In genomic region chr15:69781411-69782125, GRCh38 we compare ENCODE assay signal across 18 cellular contexts.
"Had no signal": no experiment of that assay in that cellular context is flagged by ENCODE, and none has a peak within 500 bp of the region (broad histone marks: within the 10 kb centered on the region; RNA-seq: fewer than 3 reads in every experiment).

No MANE protein-coding gene starts in this region.

- H3K27me3 ChIP-seq: ascending aorta, colonic mucosa, pancreas, right lobe of liver had no signal

- H3K9me3 Mint-ChIP-seq: central memory CD8-positive, alpha-beta T cell; neural crest cell had no signal

- ATAC-seq: activated T-cell treated with anti-CD3 and anti-CD28 coated beads, Interleukin-2, amount 50 U/mL, for 72 hours; left lung; pancreas had no signal

- H3K9me3 ChIP-seq: colonic mucosa, left lung, pancreas, right lobe of liver had no signal

- H3K4me3 Mint-ChIP-seq: activated CD4-positive, alpha-beta memory T cell treated with anti-CD3 and anti-CD28 coated beads for 36 hours; activated T-cell treated with anti-CD3 and anti-CD28 coated beads, Interleukin-2, amount 50 U/mL, for 72 hours; central memory CD8-positive, alpha-beta T cell; neural crest cell; T-helper 2 cell treated with Interferon-gamma antibody and Interleukin-4, amounts not matched to agents 5 μg/mL and 100 μg/mL, for 36 hours had no signal

- H3K4me3 ChIP-seq: ascending aorta, colonic mucosa, left lung, pancreas, right lobe of liver, SK-N-MC, thoracic aorta had no signal

- H3K36me3 ChIP-seq: ascending aorta, colonic mucosa, left lung, pancreas, right lobe of liver, thoracic aorta had no signal

- H3K27ac Mint-ChIP-seq: activated CD4-positive, alpha-beta memory T cell treated with anti-CD3 and anti-CD28 coated beads for 36 hours; activated T-cell treated with anti-CD3 and anti-CD28 coated beads, Interleukin-2, amount 50 U/mL, for 72 hours; T-helper 2 cell treated with Interferon-gamma antibody and Interleukin-4, amounts not matched to agents 5 μg/mL and 100 μg/mL, for 36 hours had no signal

- H3K36me3 Mint-ChIP-seq: activated CD4-positive, alpha-beta memory T cell treated with anti-CD3 and anti-CD28 coated beads for 36 hours had no signal

- H3K4me1 ChIP-seq: ascending aorta, colonic mucosa, pancreas, right lobe of liver had no signal

- H3K27me3 Mint-ChIP-seq: central memory CD8-positive, alpha-beta T cell had no signal

- DNase-seq: activated CD4-positive, alpha-beta memory T cell treated with anti-CD3 and anti-CD28 coated beads for 36 hours; activated CD4-positive, alpha-beta T cell treated with anti-CD3 and anti-CD28 coated beads for 4 hours; activated CD8-positive, alpha-beta memory T cell treated with anti-CD3 and anti-CD28 coated beads, Interleukin-2, amount 50 U/mL, for 4 hours; activated gamma-delta T cell treated with Interleukin-2 at 50 U/mL for 16 hours; activated T-cell treated with anti-CD3 and anti-CD28 coated beads, Interleukin-2, amount 50 U/mL, for 72 hours; colonic mucosa; erythroblast; left lung; pancreas; right lobe of liver; small intestine; stimulated activated CD4-positive, alpha-beta T cell treated with anti-CD3 and anti-CD28 coated beads, Interleukin-4, amount 100 ng/mL, for 1 hour had no signal

- H3K27ac ChIP-seq: ascending aorta, colonic mucosa, left lung, pancreas, right lobe of liver, SK-N-MC, thoracic aorta had no signal
